In the genomic region with DNA sequence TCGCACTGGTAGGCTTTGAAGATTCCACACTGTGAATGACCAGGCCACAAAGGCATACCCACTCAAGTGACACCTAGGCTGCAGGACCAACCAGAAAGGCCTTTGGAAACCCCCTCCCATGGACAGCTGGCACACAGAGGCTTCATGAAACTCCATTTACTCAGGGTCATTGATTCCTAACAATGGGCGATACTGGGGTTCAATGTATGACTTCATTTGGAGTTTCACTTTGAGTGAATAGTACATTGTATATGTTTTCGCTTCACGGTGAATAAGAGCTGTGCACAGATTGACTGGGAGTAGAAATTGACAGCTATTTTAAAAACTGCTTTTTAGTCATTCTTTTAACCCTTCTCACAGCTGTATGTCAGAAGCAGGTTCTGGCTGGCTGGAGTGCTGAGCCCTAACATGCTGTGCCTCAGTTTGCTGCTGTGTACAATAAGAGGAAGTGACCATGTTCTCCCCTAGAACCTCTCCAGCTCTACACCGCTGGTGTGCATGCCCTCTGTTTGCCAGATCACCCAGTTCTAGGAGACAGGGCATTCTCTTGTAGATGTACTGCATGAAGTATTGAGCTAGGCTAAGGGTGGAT, we compare ENCODE assay signal across 9 cellular contexts. TPM values are rescaled to one million over a fixed set of nuclear protein-coding genes. Genes with fewer than 3 reads are reported as not detected.
DNase-seq lines count a peak whose midpoint lies in the region; ATAC-seq and TF ChIP-seq lines count a peak whose summit lies in the region.
"Had no signal": no experiment of that assay in that cellular context is flagged by ENCODE, and none has a peak within 500 bp of the region (broad histone marks: within the 10 kb centered on the region; RNA-seq: fewer than 3 reads in every experiment).

No MANE protein-coding gene starts in this region.

- no peak for TF ChIP-seq CTCF in mesothelial cell of epicardium (IDR thresholded peaks at IDR 0.05; ENCODE audit: unreplicated experiment)

- in situ Hi-C loops in G401 (cut with HindIII; ENCODE audit: low sequenced_read_pairs), result loop anchor here (25.0 kb wide), 1 partner anchor 183 kb away; a partner anchor contains a TSS

- ATAC-seq in activated CD4-positive, CD25-positive, alpha-beta regulatory T cell treated with anti-CD3 and anti-CD28 coated beads, Interleukin-2, amount 50 U/mL, for 24 hours, result peak; percentile 85 to 86
- ATAC-seq in GM21390 (IDR thresholded peaks at IDR 0.05; ENCODE audit: unreplicated experiment), result peak; percentile 87
- ATAC-seq in HG03097 (IDR thresholded peaks at IDR 0.05; ENCODE audit: low FRiP score, unreplicated experiment), result peak; percentile 69
- ATAC-seq in naive thymus-derived CD8-positive, alpha-beta T cell, result no peak

- H3K4me1 Mint-ChIP-seq in naive thymus-derived CD8-positive, alpha-beta T cell, result peaks cover 22 to 54% (median 34%) of the 10 kb centered on the region in 4 donors
- no peaks in the 10 kb centered on the region for H3K4me1 Mint-ChIP-seq in mesothelial cell of epicardium

- H3K4me3 Mint-ChIP-seq in naive thymus-derived CD8-positive, alpha-beta T cell, result peak overlapping the region in 5 of 10 donors; percentile 35 to 63 (median 52)
- no peak overlapping the region for H3K4me3 Mint-ChIP-seq in mesothelial cell of epicardium

- peaks cover 0 to 7% (median 0%) of the 10 kb centered on the region in 5 donors for H3K27me3 Mint-ChIP-seq in naive thymus-derived CD8-positive, alpha-beta T cell
- H3K27me3 Mint-ChIP-seq in mesothelial cell of epicardium (ENCODE audit: low read depth), result peaks cover under 1% of the 10 kb centered on the region

- peaks cover 0 to 16% (median 15%) of the 10 kb centered on the region in 3 donors for H3K36me3 Mint-ChIP-seq in naive thymus-derived CD8-positive, alpha-beta T cell
- no peaks in the 10 kb centered on the region for H3K36me3 Mint-ChIP-seq in mesothelial cell of epicardium

- peak overlapping the region; percentile 87 to 97 (median 94) for H3K27ac Mint-ChIP-seq in naive thymus-derived CD8-positive, alpha-beta T cell
- no peak overlapping the region for H3K27ac Mint-ChIP-seq in mesothelial cell of epicardium

- POLR2A ChIA-PET in naive thymus-derived CD8-positive, alpha-beta T cell (lab: Charles Lee), result interaction anchor here (0.8 to 1.1 kb wide), 2 partner anchors 9 to 112 kb away, joined by 3 to 4 read pairs; no protein-coding TSS in a partner anchor

- DNase-seq in activated CD4-positive, CD25-positive, alpha-beta regulatory T cell treated with anti-CD3 and anti-CD28 coated beads, Interleukin-2, amount 50 U/mL, for 72 hours, result no peak
- DNase-seq in naive thymus-derived CD8-positive, alpha-beta T cell, result no peak
- DNase-seq in DMS 273 (lab: John Stamatoyannopoulos, UW; ENCODE audit: unreplicated experiment) (no peak), G401 (ENCODE audit: low spot score) (no peak), mesothelial cell of epicardium (ENCODE audit: low spot score in 2 of 2, unreplicated experiment in 2 of 2) (no peak)
- DNase-seq: nucleus accumbens had no signal

- peaks cover 4 to 22% (median 16%) of the 10 kb centered on the region in 9 donors for H3K9me3 Mint-ChIP-seq in naive thymus-derived CD8-positive, alpha-beta T cell
- H3K9me3 Mint-ChIP-seq in mesothelial cell of epicardium, result peaks cover 17% of the 10 kb centered on the region

RNA-seq across cellular contexts. Expression of a gene that starts 15.4 kb away (rescaled TPM):
- total RNA-seq in naive thymus-derived CD8-positive, alpha-beta T cell, result under 1 TPM; 0.66 to 0.96 TPM
- 10 to 100 TPM in 1 of 3 donors, 1 to 10 TPM in 2; 2.8 to 61.8 (median 3.4) TPM for polyA plus RNA-seq in naive thymus-derived CD8-positive, alpha-beta T cell
- total RNA-seq in G401 (2014; rRNA removed; shearing (Covaris generic)), result not detected in 2 replicates
- total RNA-seq in mesothelial cell of epicardium, result 0.20 to 0.51 TPM (median 0.22 TPM) in 3 replicates

RNA-seq across cellular contexts. Expression of a gene that starts 34.2 kb away (rescaled TPM):
- total RNA-seq in naive thymus-derived CD8-positive, alpha-beta T cell, result not detected
- under 1 TPM in 1 of 3 donors, not detected in 2; 0.24 TPM for polyA plus RNA-seq in naive thymus-derived CD8-positive, alpha-beta T cell
- not detected in 2 replicates for total RNA-seq in G401 (2014; rRNA removed; shearing (Covaris generic))
- total RNA-seq in mesothelial cell of epicardium, result not detected in 3 replicates

Comparison
In these comparisons a context has a peak if more than half of its experiments do, and no peak if none do; other contexts are left out.
1. ATAC-seq: peak in activated CD4-positive, CD25-positive, alpha-beta regulatory T cell treated with anti-CD3 and anti-CD28 coated beads, Interleukin-2, amount 50 U/mL, for 24 hours (2 of 2), GM21390 (single experiment) and HG03097 (single experiment); none in naive thymus-derived CD8-positive, alpha-beta T cell (0 of 2).